In the genomic region with DNA sequence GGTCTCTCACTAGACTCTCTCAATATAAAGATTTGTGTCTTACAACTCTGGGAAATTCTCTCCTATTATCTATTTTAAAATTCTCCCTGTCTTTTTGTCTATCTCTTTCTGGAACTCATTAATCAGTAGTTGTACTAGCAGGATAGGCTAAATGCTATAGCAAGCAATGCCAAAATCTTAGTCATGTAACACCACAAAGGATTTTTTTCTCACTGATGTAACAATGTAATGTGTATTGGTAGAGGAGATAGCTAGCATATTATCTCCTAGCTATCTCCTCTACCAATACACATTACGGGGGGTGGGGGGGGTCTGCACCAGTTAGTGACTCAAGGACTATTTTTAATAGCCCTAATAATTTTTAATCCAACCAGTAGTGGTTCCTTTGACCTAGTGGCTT, we compare ENCODE assay signal across 32 cellular contexts.
"Had no signal": no experiment of that assay in that cellular context is flagged by ENCODE, and none has a peak within 500 bp of the region (broad histone marks: within the 10 kb centered on the region; RNA-seq: fewer than 3 reads in every experiment).

No MANE protein-coding gene starts in this region.

- H3K27ac ChIP-seq: body of pancreas, epithelial cell of prostate, gastroesophageal sphincter, heart right ventricle had no signal

- H3K36me3 Mint-ChIP-seq: activated CD4-positive, alpha-beta memory T cell treated with anti-CD3 and anti-CD28 coated beads for 36 hours; activated CD8-positive, alpha-beta memory T cell treated with anti-CD3 and anti-CD28 coated beads, Interleukin-2, amount 10 ng/mL, durations not matched to agents 7 days and 5 days; activated naive CD4-positive, alpha-beta T cell treated with anti-CD3 and anti-CD28 coated beads, Interleukin-2, amount 10 ng/mL, durations not matched to agents 7 days and 5 days; activated naive CD4-positive, alpha-beta T cell treated with anti-CD3 and anti-CD28 coated beads, Interleukin-2, amount 50 U/mL, for 72 hours; activated naive CD8-positive, alpha-beta T cell treated with anti-CD3 and anti-CD28 coated beads, Interleukin-2, amount 10 ng/mL, durations not matched to agents 7 days and 5 days had no signal

- FAIRE-seq: colon, endometrium, endothelial cell of umbilical vein had no signal

- H3K27ac Mint-ChIP-seq: activated CD4-positive, alpha-beta memory T cell treated with anti-CD3 and anti-CD28 coated beads for 36 hours; activated CD4-positive, alpha-beta T cell treated with anti-CD3 and anti-CD28 coated beads for 36 hours; activated CD4-positive, alpha-beta T cell treated with anti-CD3 and anti-CD28 coated beads, Interleukin-2, amount 10 ng/mL, durations not matched to agents 24 days and 14 days; activated CD8-positive, alpha-beta memory T cell treated with anti-CD3 and anti-CD28 coated beads, Interleukin-2, amount 10 ng/mL, durations not matched to agents 7 days and 5 days; activated CD8-positive, alpha-beta T cell treated with anti-CD3 and anti-CD28 coated beads, Interleukin-2, amount 10 ng/mL, durations not matched to agents 7 days and 5 days; activated naive CD4-positive, alpha-beta T cell treated with anti-CD3 and anti-CD28 coated beads, Interleukin-2, amount 10 ng/mL, durations not matched to agents 7 days and 5 days; activated naive CD4-positive, alpha-beta T cell treated with anti-CD3 and anti-CD28 coated beads, Interleukin-2, amount 50 U/mL, for 72 hours; activated naive CD8-positive, alpha-beta T cell treated with anti-CD3 and anti-CD28 coated beads, Interleukin-2, amount 10 ng/mL, durations not matched to agents 7 days and 5 days; activated T-cell treated with anti-CD3 and anti-CD28 coated beads, Interleukin-2, amount 50 U/mL, for 24 hours; activated T-cell treated with anti-CD3 and anti-CD28 coated beads, Interleukin-2, amount 50 U/mL, for 72 hours; effector memory CD8-positive, alpha-beta T cell had no signal

- H3K36me3 ChIP-seq: gastroesophageal sphincter, heart right ventricle had no signal

- DNase-seq: activated CD4-positive, alpha-beta memory T cell treated with anti-CD3 and anti-CD28 coated beads for 36 hours; activated CD4-positive, alpha-beta T cell treated with anti-CD3 and anti-CD28 coated beads for 36 hours; activated CD4-positive, alpha-beta T cell treated with anti-CD3 and anti-CD28 coated beads, Interleukin-2, amount 10 ng/mL, durations not matched to agents 24 days and 14 days; activated CD4-positive, CD25-positive, alpha-beta regulatory T cell; activated CD4-positive, CD25-positive, alpha-beta regulatory T cell treated with anti-CD3 and anti-CD28 coated beads, Interleukin-2, amount 50 U/mL, for 72 hours; activated CD8-positive, alpha-beta memory T cell treated with anti-CD3 and anti-CD28 coated beads, Interleukin-2, amount 10 ng/mL, durations not matched to agents 7 days and 5 days; activated CD8-positive, alpha-beta memory T cell treated with anti-CD3 and anti-CD28 coated beads, Interleukin-2, amount 50 U/mL, for 48 hours; activated CD8-positive, alpha-beta T cell treated with anti-CD3 and anti-CD28 coated beads, Interleukin-2, amount 10 ng/mL, durations not matched to agents 7 days and 5 days; activated gamma-delta T cell; activated naive CD4-positive, alpha-beta T cell; activated naive CD4-positive, alpha-beta T cell treated with anti-CD3 and anti-CD28 coated beads, Interleukin-2, amount 10 ng/mL, durations not matched to agents 7 days and 5 days; activated naive CD8-positive, alpha-beta T cell treated with anti-CD3 and anti-CD28 coated beads, Interleukin-2, amount 10 ng/mL, durations not matched to agents 7 days and 5 days; activated T-cell treated with anti-CD3 and anti-CD28 coated beads for 4 hours; activated T-cell treated with anti-CD3 and anti-CD28 coated beads, Interleukin-2, amount 50 U/mL, for 24 hours; activated T-cell treated with anti-CD3 and anti-CD28 coated beads, Interleukin-2, amount 50 U/mL, for 72 hours; amniotic stem cell; anterior cingulate cortex; body of pancreas; caudate nucleus; cortex of kidney; dermis blood vessel endothelial cell; effector CD4-positive, alpha-beta T cell; effector memory CD8-positive, alpha-beta T cell; foreskin melanocyte; heart right ventricle; T-helper 2 cell had no signal

- ATAC-seq: activated CD4-positive, alpha-beta T cell treated with anti-CD3 and anti-CD28 coated beads for 36 hours; activated CD8-positive, alpha-beta memory T cell treated with anti-CD3 and anti-CD28 coated beads, Interleukin-2, amount 10 ng/mL, durations not matched to agents 7 days and 5 days; activated CD8-positive, alpha-beta T cell treated with anti-CD3 and anti-CD28 coated beads, Interleukin-2, amount 10 ng/mL, durations not matched to agents 7 days and 5 days; activated naive CD4-positive, alpha-beta T cell treated with anti-CD3 and anti-CD28 coated beads, Interleukin-2, amount 50 U/mL, for 72 hours; activated T-cell treated with anti-CD3 and anti-CD28 coated beads, Interleukin-2, amount 50 U/mL, for 72 hours; body of pancreas; effector memory CD8-positive, alpha-beta T cell; gastroesophageal sphincter; heart right ventricle had no signal

- H3K4me1 Mint-ChIP-seq: activated CD4-positive, alpha-beta T cell treated with anti-CD3 and anti-CD28 coated beads for 36 hours; activated CD4-positive, alpha-beta T cell treated with anti-CD3 and anti-CD28 coated beads, Interleukin-2, amount 10 ng/mL, durations not matched to agents 24 days and 14 days; activated CD8-positive, alpha-beta memory T cell treated with anti-CD3 and anti-CD28 coated beads, Interleukin-2, amount 10 ng/mL, durations not matched to agents 7 days and 5 days; activated naive CD4-positive, alpha-beta T cell treated with anti-CD3 and anti-CD28 coated beads, Interleukin-2, amount 10 ng/mL, durations not matched to agents 7 days and 5 days; activated naive CD8-positive, alpha-beta T cell treated with anti-CD3 and anti-CD28 coated beads, Interleukin-2, amount 10 ng/mL, durations not matched to agents 7 days and 5 days had no signal

- H3K4me1 ChIP-seq: body of pancreas, gastroesophageal sphincter, heart right ventricle had no signal

- H3K27me3 ChIP-seq: body of pancreas, gastroesophageal sphincter had no signal

- H3K4me3 ChIP-seq: body of pancreas, gastroesophageal sphincter, heart right ventricle had no signal

- H3K9me3 ChIP-seq: body of pancreas, gastroesophageal sphincter, heart right ventricle had no signal

- H3K27me3 Mint-ChIP-seq: activated CD4-positive, alpha-beta T cell treated with anti-CD3 and anti-CD28 coated beads, Interleukin-2, amount 10 ng/mL, durations not matched to agents 24 days and 14 days; activated CD8-positive, alpha-beta memory T cell treated with anti-CD3 and anti-CD28 coated beads, Interleukin-2, amount 10 ng/mL, durations not matched to agents 7 days and 5 days; activated naive CD4-positive, alpha-beta T cell treated with anti-CD3 and anti-CD28 coated beads, Interleukin-2, amount 10 ng/mL, durations not matched to agents 7 days and 5 days; activated naive CD8-positive, alpha-beta T cell treated with anti-CD3 and anti-CD28 coated beads, Interleukin-2, amount 10 ng/mL, durations not matched to agents 7 days and 5 days; activated T-cell treated with anti-CD3 and anti-CD28 coated beads, Interleukin-2, amount 50 U/mL, for 24 hours had no signal

- H3K9me3 Mint-ChIP-seq: activated CD4-positive, alpha-beta memory T cell treated with anti-CD3 and anti-CD28 coated beads for 36 hours; activated CD4-positive, alpha-beta T cell treated with anti-CD3 and anti-CD28 coated beads, Interleukin-2, amount 10 ng/mL, durations not matched to agents 24 days and 14 days; activated naive CD4-positive, alpha-beta T cell treated with anti-CD3 and anti-CD28 coated beads, Interleukin-2, amount 10 ng/mL, durations not matched to agents 7 days and 5 days; activated T-cell treated with anti-CD3 and anti-CD28 coated beads, Interleukin-2, amount 50 U/mL, for 24 hours; activated T-cell treated with anti-CD3 and anti-CD28 coated beads, Interleukin-2, amount 50 U/mL, for 72 hours; effector memory CD8-positive, alpha-beta T cell had no signal

- H3K4me3 Mint-ChIP-seq: activated CD4-positive, alpha-beta memory T cell treated with anti-CD3 and anti-CD28 coated beads for 36 hours; activated CD4-positive, alpha-beta T cell treated with anti-CD3 and anti-CD28 coated beads for 36 hours; activated CD4-positive, alpha-beta T cell treated with anti-CD3 and anti-CD28 coated beads, Interleukin-2, amount 10 ng/mL, durations not matched to agents 24 days and 14 days; activated CD8-positive, alpha-beta memory T cell treated with anti-CD3 and anti-CD28 coated beads, Interleukin-2, amount 10 ng/mL, durations not matched to agents 7 days and 5 days; activated CD8-positive, alpha-beta T cell treated with anti-CD3 and anti-CD28 coated beads, Interleukin-2, amount 10 ng/mL, durations not matched to agents 7 days and 5 days; activated naive CD4-positive, alpha-beta T cell treated with anti-CD3 and anti-CD28 coated beads, Interleukin-2, amount 10 ng/mL, durations not matched to agents 7 days and 5 days; activated naive CD8-positive, alpha-beta T cell treated with anti-CD3 and anti-CD28 coated beads, Interleukin-2, amount 10 ng/mL, durations not matched to agents 7 days and 5 days; activated T-cell treated with anti-CD3 and anti-CD28 coated beads, Interleukin-2, amount 50 U/mL, for 24 hours; activated T-cell treated with anti-CD3 and anti-CD28 coated beads, Interleukin-2, amount 50 U/mL, for 72 hours; effector memory CD8-positive, alpha-beta T cell had no signal
